Comparison of ENCODE assay signal across 27 cellular contexts in genomic region chr4:165964591-165964990, GRCh38.
"Had no signal": no experiment of that assay in that cellular context is flagged by ENCODE, and none has a peak within 500 bp of the region (broad histone marks: within the 10 kb centered on the region; RNA-seq: fewer than 3 reads in every experiment).

No MANE protein-coding gene starts in this region.

- H3K27ac ChIP-seq: left ventricle myocardium inferior, pancreas, prostate gland, skin epidermis, suprapubic skin, thoracic aorta, tibial artery, uterus had no signal

- FAIRE-seq: islet of Langerhans, pancreas had no signal

- H3K27ac Mint-ChIP-seq: immature natural killer cell; memory B cell; naive thymus-derived CD4-positive, alpha-beta T cell; natural killer cell treated with Interleukin-12 subunit alpha and Interleukin-12 subunit beta and Interleukin-15 and Interleukin-18, amount 100 ng/mL, for 72 hours; stimulated activated effector memory CD8-positive, alpha-beta T cell treated with anti-CD3 and anti-CD28 coated beads, Interleukin-12 subunit alpha, Interleukin-12 subunit beta, amount 100 ng/mL, for 72 hours; stimulated activated naive CD8-positive, alpha-beta T cell treated with anti-CD3 and anti-CD28 coated beads, Interleukin-15, Interleukin-2, amounts not matched to agents 100 ng/mL and 50 ng/mL, for 24 hours; type B pancreatic cell had no signal

- DNase-seq: hypothalamus; immature natural killer cell; left ventricle myocardium inferior; midbrain; mucosa of descending colon; naive thymus-derived CD4-positive, alpha-beta T cell; pancreas; retina; right cardiac atrium; stimulated activated CD4-positive, alpha-beta T cell treated with anti-CD3 and anti-CD28 coated beads, Interleukin-12 subunit alpha, Interleukin-12 subunit beta, amount 100 ng/mL, for 4 hours; stimulated activated CD4-positive, alpha-beta T cell treated with anti-CD3 and anti-CD28 coated beads, Interleukin-15, amount 100 ng/mL, for 24 hours; stimulated activated CD4-positive, alpha-beta T cell treated with anti-CD3 and anti-CD28 coated beads, Interleukin-2, amount 100 ng/mL, for 24 hours; stimulated activated CD4-positive, alpha-beta T cell treated with anti-CD3 and anti-CD28 coated beads, Interleukin-4, amount 100 ng/mL, for 1 hour; stimulated activated naive CD4-positive, alpha-beta T cell; tibial artery; uterus had no signal

- H3K27me3 ChIP-seq: pancreas, suprapubic skin, tibial artery, uterus had no signal

- H3K4me3 ChIP-seq: left ventricle myocardium inferior, lung, mucosa of descending colon, pancreas, prostate gland, skin epidermis, suprapubic skin, thoracic aorta, tibial artery, uterus had no signal

- H3K9me3 ChIP-seq: pancreas, prostate gland, suprapubic skin, thoracic aorta, uterus had no signal

- H3K4me3 Mint-ChIP-seq: immature natural killer cell; memory B cell; naive thymus-derived CD4-positive, alpha-beta T cell; natural killer cell treated with Interleukin-12 subunit alpha and Interleukin-12 subunit beta and Interleukin-15 and Interleukin-18, amount 100 ng/mL, for 72 hours; stimulated activated effector memory CD8-positive, alpha-beta T cell treated with anti-CD3 and anti-CD28 coated beads, Interleukin-12 subunit alpha, Interleukin-12 subunit beta, amount 100 ng/mL, for 72 hours; stimulated activated naive CD8-positive, alpha-beta T cell treated with anti-CD3 and anti-CD28 coated beads, Interleukin-15, Interleukin-2, amounts not matched to agents 100 ng/mL and 50 ng/mL, for 24 hours; type B pancreatic cell had no signal

- H3K4me1 ChIP-seq: left ventricle myocardium inferior, pancreas, prostate gland, suprapubic skin, tibial artery, uterus had no signal

- H3K36me3 Mint-ChIP-seq: immature natural killer cell; memory B cell; naive thymus-derived CD4-positive, alpha-beta T cell; stimulated activated effector memory CD8-positive, alpha-beta T cell treated with anti-CD3 and anti-CD28 coated beads, Interleukin-12 subunit alpha, Interleukin-12 subunit beta, amount 100 ng/mL, for 72 hours; type B pancreatic cell had no signal

- H3K27me3 Mint-ChIP-seq: memory B cell; naive thymus-derived CD4-positive, alpha-beta T cell; natural killer cell treated with Interleukin-12 subunit alpha and Interleukin-12 subunit beta and Interleukin-15 and Interleukin-18, amount 100 ng/mL, for 72 hours; stimulated activated naive CD8-positive, alpha-beta T cell treated with anti-CD3 and anti-CD28 coated beads, Interleukin-15, Interleukin-2, amounts not matched to agents 100 ng/mL and 50 ng/mL, for 24 hours; type B pancreatic cell had no signal

- H3K36me3 ChIP-seq: left ventricle myocardium inferior, pancreas, prostate gland, suprapubic skin, thoracic aorta, tibial artery, uterus had no signal

- H3K4me1 Mint-ChIP-seq: immature natural killer cell; memory B cell; naive thymus-derived CD4-positive, alpha-beta T cell; stimulated activated effector memory CD8-positive, alpha-beta T cell treated with anti-CD3 and anti-CD28 coated beads, Interleukin-12 subunit alpha, Interleukin-12 subunit beta, amount 100 ng/mL, for 72 hours had no signal
